ENCODE assay signal across 17 cellular contexts in genomic region chr7:157676456-157677255, GRCh38.
DNase-seq lines count a peak whose midpoint lies in the region; ATAC-seq and TF ChIP-seq lines count a peak whose summit lies in the region.
"Had no signal": no experiment of that assay in that cellular context is flagged by ENCODE, and none has a peak within 500 bp of the region (broad histone marks: within the 10 kb centered on the region; RNA-seq: fewer than 3 reads in every experiment).

No MANE protein-coding gene starts in this region.

- H3K4me1 Mint-ChIP-seq in activated T-cell treated with anti-CD3 and anti-CD28 coated beads, Interleukin-2, amount 50 U/mL, for 4 hours (ENCODE audit: low read depth) = no peaks in the 10 kb centered on the region
- H3K4me1 Mint-ChIP-seq: activated CD4-positive, alpha-beta memory T cell treated with anti-CD3 and anti-CD28 coated beads, Interleukin-2, amount 10 ng/mL, durations not matched to agents 7 days and 5 days had no signal

- DNase-seq in activated T-cell treated with anti-CD3 and anti-CD28 coated beads, Interleukin-2, amount 50 U/mL, for 4 hours = peak; percentile 2
- no peak for DNase-seq in activated T-cell treated with anti-CD3 and anti-CD28 coated beads, Interleukin-2, amount 50 U/mL, for 48 hours
- peak; percentile 75 for DNase-seq in Jurkat, Clone E6-1 (ENCODE audit: low read depth, low spot score)
- peak; percentile 45 for DNase-seq in activated CD8-positive, alpha-beta memory T cell treated with anti-CD3 and anti-CD28 coated beads, Interleukin-2, amount 50 U/mL, for 48 hours
- DNase-seq in posterior vena cava (ENCODE audit: low spot score) = peak; percentile 72
- no peak for DNase-seq in NCI-H446 (lab: John Stamatoyannopoulos, UW)
- DNase-seq in testis = no peak
- DNase-seq: activated CD4-positive, alpha-beta memory T cell treated with anti-CD3 and anti-CD28 coated beads, Interleukin-2, amount 10 ng/mL, durations not matched to agents 7 days and 5 days; GDM1; heart left ventricle; NCI-H1436 treated with DMSO at 0.1 percent for 48 hours; NCI-H2227 treated with DMSO at 0.1 percent for 48 hours; occipital lobe; SK-N-SH had no signal

- ATAC-seq in activated T-cell treated with anti-CD3 and anti-CD28 coated beads, Interleukin-2, amount 50 U/mL, for 4 hours = no peak
- no peak for ATAC-seq in GM18861 (IDR thresholded peaks at IDR 0.05; ENCODE audit: unreplicated experiment)
- ATAC-seq: heart left ventricle, HepG2 had no signal

- no peaks in the 10 kb centered on the region for H3K36me3 ChIP-seq in testis (ENCODE audit: low read depth, missing control alignments)

- peaks cover 71% of the 10 kb centered on the region for H3K27me3 Mint-ChIP-seq in activated T-cell treated with anti-CD3 and anti-CD28 coated beads, Interleukin-2, amount 50 U/mL, for 4 hours (ENCODE audit: low read depth)

- H3K27ac ChIP-seq in testis = no peak overlapping the region
- H3K27ac ChIP-seq: heart left ventricle had no signal

- no peaks in the 10 kb centered on the region for H3K27me3 ChIP-seq in testis

- no peak for TF ChIP-seq CTCF in testis (IDR thresholded peaks at IDR 0.05)

- H3K4me1 ChIP-seq in testis = no peaks in the 10 kb centered on the region
- H3K4me1 ChIP-seq: heart left ventricle had no signal

- H3K4me3 Mint-ChIP-seq in activated T-cell treated with anti-CD3 and anti-CD28 coated beads, Interleukin-2, amount 50 U/mL, for 4 hours = no peak overlapping the region
- H3K4me3 Mint-ChIP-seq: activated CD4-positive, alpha-beta memory T cell treated with anti-CD3 and anti-CD28 coated beads, Interleukin-2, amount 10 ng/mL, durations not matched to agents 7 days and 5 days had no signal

- WGBS in testis, 2 donors = 68 to 74% methylated on average over 17 to 19 of the region's 19 CpGs

- intact Hi-C loops in posterior vena cava (cut with DNase I) (no loop called here), testis (cut with DNase I; ENCODE audit: low total_unique reads) (no loop called here)

- no peak overlapping the region for H3K4me3 ChIP-seq in Jurkat, Clone E6-1 (ENCODE audit: low read length)
- no peak overlapping the region for H3K4me3 ChIP-seq in testis
- H3K4me3 ChIP-seq: heart left ventricle, lung had no signal

- TF ChIP-seq POLR2A in testis (IDR thresholded peaks at IDR 0.05) = no peak

- no peaks in the 10 kb centered on the region for H3K36me3 Mint-ChIP-seq in activated T-cell treated with anti-CD3 and anti-CD28 coated beads, Interleukin-2, amount 50 U/mL, for 4 hours (ENCODE audit: insufficient read depth)

- no peaks in the 10 kb centered on the region for H3K9me3 Mint-ChIP-seq in activated T-cell treated with anti-CD3 and anti-CD28 coated beads, Interleukin-2, amount 50 U/mL, for 4 hours
- H3K9me3 Mint-ChIP-seq: activated CD4-positive, alpha-beta memory T cell treated with anti-CD3 and anti-CD28 coated beads, Interleukin-2, amount 10 ng/mL, durations not matched to agents 7 days and 5 days had no signal

- H3K9me3 ChIP-seq in testis = no peaks in the 10 kb centered on the region
- H3K9me3 ChIP-seq: heart left ventricle, SK-N-SH had no signal

Comparison
In these comparisons a context has a peak if more than half of its experiments do, and no peak if none do; other contexts are left out.
1. DNase-seq: peak in activated T-cell treated with anti-CD3 and anti-CD28 coated beads, Interleukin-2, amount 50 U/mL, for 4 hours (single experiment), Jurkat, Clone E6-1 (single experiment), activated CD8-positive, alpha-beta memory T cell treated with anti-CD3 and anti-CD28 coated beads, Interleukin-2, amount 50 U/mL, for 48 hours (single experiment) and posterior vena cava (single experiment); none in activated T-cell treated with anti-CD3 and anti-CD28 coated beads, Interleukin-2, amount 50 U/mL, for 48 hours (0 of 2), NCI-H446 (0 of 2) and testis (single experiment).